11 cellular contexts compared by ENCODE assay signal in the genomic region with DNA sequence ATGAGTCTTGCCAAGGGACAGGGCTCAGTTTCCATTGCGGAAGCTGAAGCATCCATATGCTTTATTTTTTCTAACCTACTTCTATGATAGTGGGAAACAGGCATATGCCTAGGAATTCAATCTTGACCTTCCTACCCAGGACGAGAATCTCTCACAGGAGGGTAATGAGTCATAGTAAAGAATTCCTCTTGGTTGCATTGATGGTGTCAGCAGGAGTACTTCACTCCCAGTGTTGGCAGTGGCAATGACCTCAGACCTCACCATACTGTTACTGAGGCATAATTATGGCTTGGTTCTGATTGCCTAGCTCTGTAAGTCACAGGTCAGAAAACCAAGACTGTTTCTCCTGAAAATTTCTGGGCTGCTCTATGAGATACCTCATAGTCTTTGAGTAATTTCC.
DNase-seq lines count a peak whose midpoint lies in the region; ATAC-seq, FAIRE-seq and TF ChIP-seq lines count a peak whose summit lies in the region.
"Had no signal": no experiment of that assay in that cellular context is flagged by ENCODE, and none has a peak within 500 bp of the region (broad histone marks: within the 10 kb centered on the region; RNA-seq: fewer than 3 reads in every experiment).

No MANE protein-coding gene starts in this region.

- DNase-seq in DMS53 (lab: John Stamatoyannopoulos, UW) (peak; percentile 77), M059J (ENCODE audit: low read depth) (peak; percentile 87), bronchial epithelial cell (ENCODE audit: low read depth) (peak; percentile 73), left lung (no peak), small intestine (no peak), amniotic stem cell (lab: John Stamatoyannopoulos, UW) (no peak), NCI-H1105 treated with DMSO at 0.1 percent for 48 hours (lab: John Stamatoyannopoulos, UW) (no peak)
- DNase-seq: activated T-cell treated with anti-CD3 and anti-CD28 coated beads, Interleukin-2, amount 50 U/mL, for 48 hours; CD4-positive, CD25-positive, alpha-beta regulatory T cell; stimulated activated CD8-positive, alpha-beta memory T cell treated with anti-CD3 and anti-CD28 coated beads, Interleukin-4, amount 100 ng/mL, for 48 hours had no signal

- no peaks in the 10 kb centered on the region for H3K4me1 ChIP-seq in left lung
- H3K4me1 ChIP-seq in small intestine (ENCODE audit: control insufficient read depth in 2 of 2, insufficient read depth in 1 of 2, low read depth in 1 of 2, low read length in 1 of 2): no peaks in the 10 kb centered on the region

- H3K36me3 ChIP-seq in bronchial epithelial cell (ENCODE audit: control insufficient read depth, insufficient read depth, low read length) (no peaks in the 10 kb centered on the region), left lung (no peaks in the 10 kb centered on the region), small intestine (ENCODE audit: control insufficient read depth in 2 of 2, insufficient read depth in 2 of 2, low read length in 2 of 2) (no peaks in the 10 kb centered on the region)

- H3K27me3 ChIP-seq in bronchial epithelial cell (ENCODE audit: control insufficient read depth, insufficient read depth, low read length) (no peaks in the 10 kb centered on the region), left lung (no peaks in the 10 kb centered on the region), small intestine (ENCODE audit: control insufficient read depth in 2 of 2, insufficient read depth in 2 of 2, low read length in 2 of 2) (no peaks in the 10 kb centered on the region)

- TF ChIP-seq CTCF in bronchial epithelial cell (IDR thresholded peaks at IDR 0.05; ENCODE audit: insufficient read depth, low read length, severe bottlenecking) (no peak), left lung (IDR thresholded peaks at IDR 0.05) (no peak)

- H3K4me3 ChIP-seq in bronchial epithelial cell (ENCODE audit: low read depth, low read length) (no peak overlapping the region), left lung (no peak overlapping the region), small intestine (ENCODE audit: low read depth in 1 of 2, low read length in 2 of 2) (no peak overlapping the region)

- H3K27ac ChIP-seq in left lung (no peak overlapping the region), small intestine (ENCODE audit: low read depth in 1 of 2, low read length in 1 of 2) (no peak overlapping the region)

- FAIRE-seq in bronchial epithelial cell (lab: Jason Lieb, UNC) (no peak), small intestine (lab: Jason Lieb, UNC) (no peak)

- WGBS in small intestine, 3 donors: 55 to 70% (median 56%) methylated on average over 2 of the region's 2 CpGs

- H3K9me3 ChIP-seq in left lung: no peaks in the 10 kb centered on the region
- H3K9me3 ChIP-seq in small intestine (ENCODE audit: control insufficient read depth, low read depth): no peaks in the 10 kb centered on the region

- intact Hi-C loops in left lung (cut with DNase I): no loop called here

- ATAC-seq in left lung (peak; percentile 77), esophagus mucosa (no peak)

Comparison
In these comparisons a context has a peak if more than half of its experiments do, and no peak if none do; other contexts are left out.
1. DNase-seq: peak in DMS53 (single experiment), M059J (single experiment) and bronchial epithelial cell (single experiment); none in left lung (0 of 2), small intestine (single experiment), amniotic stem cell (single experiment) and NCI-H1105 treated with DMSO at 0.1 percent for 48 hours (single experiment).